ENCODE assay signal across 20 cellular contexts in the genomic region with DNA sequence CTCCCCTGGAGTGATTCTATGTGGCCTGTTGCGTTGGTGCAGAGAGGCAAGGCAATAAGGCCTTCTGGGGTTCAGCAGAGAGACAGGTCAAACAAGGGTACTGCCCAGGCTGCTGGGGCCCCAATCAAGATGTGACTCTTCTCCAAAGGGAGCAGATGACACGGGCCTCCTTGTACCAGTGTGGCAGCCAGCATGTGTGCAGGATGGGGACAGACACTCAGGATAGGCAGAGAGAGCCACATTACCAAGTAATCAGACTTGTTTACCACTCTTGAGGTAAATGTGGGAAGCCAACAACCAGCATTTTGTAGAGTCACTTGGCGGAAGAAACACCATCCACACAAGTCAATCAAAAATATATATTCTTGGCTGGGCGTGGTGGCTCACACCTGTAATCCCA.
A peak's percentile ranks its signal among the peaks of the same experiment; 100 is the strongest.
DNase-seq lines count a peak whose midpoint lies in the region; ATAC-seq, FAIRE-seq and TF ChIP-seq lines count a peak whose summit lies in the region.
"Had no signal": no experiment of that assay in that cellular context is flagged by ENCODE, and none has a peak within 500 bp of the region (broad histone marks: within the 10 kb centered on the region; RNA-seq: fewer than 3 reads in every experiment).

No MANE protein-coding gene starts in this region.

- peak; percentile 41 for DNase-seq in activated CD4-positive, alpha-beta memory T cell treated with anti-CD3 and anti-CD28 coated beads, Interleukin-2, amount 10 ng/mL, durations not matched to agents 7 days and 5 days
- no peak for DNase-seq in activated CD4-positive, alpha-beta memory T cell treated with anti-CD3 and anti-CD28 coated beads for 36 hours
- DNase-seq in keratinocyte (ENCODE audit: low read depth, low spot score) = no peak
- no peak for DNase-seq in stimulated activated naive B cell treated with anti-CD40 and anti-IgM and Interleukin-4, amounts not matched to agents 10 μg/mL and 1 μg/mL and 100 μg/mL, for 72 hours
- no peak for DNase-seq in urothelium cell line (ENCODE audit: low spot score)
- DNase-seq: activated CD4-positive, alpha-beta T cell treated with anti-CD3 and anti-CD28 coated beads, Interleukin-2, amount 50 U/mL, for 1 hour; activated naive CD8-positive, alpha-beta T cell treated with anti-CD3 and anti-CD28 coated beads, Interleukin-2, amount 10 ng/mL, durations not matched to agents 7 days and 5 days; activated T-cell treated with anti-CD3 and anti-CD28 coated beads, Interleukin-2, amount 50 U/mL, for 72 hours; DMS 273 treated with DMSO at 0.1 percent for 48 hours; erythroblast; left ventricle myocardium inferior; MM.1S; Peyer's patch; stimulated activated CD4-positive, alpha-beta T cell treated with anti-CD3 and anti-CD28 coated beads, Interleukin-4, amount 100 ng/mL, for 24 hours; testis had no signal

- intact Hi-C loops in activated CD4-positive, alpha-beta memory T cell treated with anti-CD3 and anti-CD28 coated beads for 36 hours (cut with micrococcal nuclease) = no loop called here

- H3K4me2 ChIP-seq in keratinocyte (ENCODE audit: control insufficient read depth, extremely low read depth, insufficient read depth, low read depth, low read length) = peak overlapping the region; percentile 90

- H3K79me2 ChIP-seq in keratinocyte (ENCODE audit: control insufficient read depth, insufficient read depth, low read length) = no peaks in the 10 kb centered on the region

- CTCF ChIA-PET in activated CD4-positive, alpha-beta memory T cell treated with anti-CD3 and anti-CD28 coated beads, Interleukin-2, amount 10 ng/mL, durations not matched to agents 7 days and 5 days (lab: Charles Lee) = interaction anchor here (1.6 kb wide), 1 partner anchor 60 kb away, joined by 4 read pairs; no protein-coding TSS in a partner anchor
- CTCF ChIA-PET in activated CD4-positive, alpha-beta memory T cell treated with anti-CD3 and anti-CD28 coated beads for 36 hours (lab: Charles Lee) = interaction anchor here (0.8 to 1.3 kb wide), 2 partner anchors 34 to 108 kb away, joined by 3 read pairs; no protein-coding TSS in a partner anchor

- H2AFZ ChIP-seq in keratinocyte (ENCODE audit: control insufficient read depth, low read length) = no peak overlapping the region

- no peaks in the 10 kb centered on the region for H3K9me1 ChIP-seq in keratinocyte (ENCODE audit: control insufficient read depth, extremely low read depth, insufficient read depth, low read length)

- peak overlapping the region; percentile 100 for H3K27ac ChIP-seq in keratinocyte (ENCODE audit: control insufficient read depth, insufficient read depth, low read length)
- H3K27ac ChIP-seq: Peyer's patch had no signal

- no peaks in the 10 kb centered on the region for H3K9me3 ChIP-seq in keratinocyte (ENCODE audit: control insufficient read depth, low read depth, low read length)
- H3K9me3 ChIP-seq: left ventricle myocardium inferior, Peyer's patch, testis had no signal

- H3K4me3 ChIP-seq in keratinocyte (ENCODE audit: control insufficient read depth in 2 of 3, extremely low read depth in 1 of 3, insufficient read depth in 2 of 3, low read depth in 1 of 3, low read length in 3 of 3) = no peak overlapping the region
- H3K4me3 ChIP-seq: left ventricle myocardium inferior, Peyer's patch, testis had no signal

- H3K4me1 Mint-ChIP-seq in activated CD4-positive, alpha-beta memory T cell treated with anti-CD3 and anti-CD28 coated beads, Interleukin-2, amount 10 ng/mL, durations not matched to agents 7 days and 5 days = peaks cover 24% of the 10 kb centered on the region
- H3K4me1 Mint-ChIP-seq in activated CD4-positive, alpha-beta memory T cell treated with anti-CD3 and anti-CD28 coated beads for 36 hours (ENCODE audit: low read depth) = peaks cover 18% of the 10 kb centered on the region
- H3K4me1 Mint-ChIP-seq in T-helper 1 cell treated with Interleukin-12 subunit alpha and Interleukin-12 subunit beta and Interleukin-4 antibody, amounts not matched to agents 30 μg/mL and 1 μg/mL, for 36 hours (ENCODE audit: low read depth) = peaks cover 12% of the 10 kb centered on the region
- H3K4me1 Mint-ChIP-seq in stimulated activated naive B cell treated with anti-CD40 and anti-IgM and Interleukin-4, amounts not matched to agents 10 μg/mL and 1 μg/mL and 100 μg/mL, for 72 hours = peaks cover 0 to 10% of the 10 kb centered on the region in 2 donors
- H3K4me1 Mint-ChIP-seq: activated naive CD8-positive, alpha-beta T cell treated with anti-CD3 and anti-CD28 coated beads, Interleukin-2, amount 10 ng/mL, durations not matched to agents 7 days and 5 days had no signal

- H3K9ac ChIP-seq in keratinocyte (ENCODE audit: control insufficient read depth, extremely low read depth, insufficient read depth, low read length) = peak overlapping the region; percentile 90

- no peaks in the 10 kb centered on the region for H3K36me3 ChIP-seq in keratinocyte (ENCODE audit: control insufficient read depth in 2 of 2, extremely low read depth in 1 of 2, insufficient read depth in 2 of 2, low read length in 2 of 2)
- H3K36me3 ChIP-seq: left ventricle myocardium inferior, Peyer's patch had no signal

- no peaks in the 10 kb centered on the region for H3K27me3 ChIP-seq in keratinocyte (ENCODE audit: control insufficient read depth, extremely low read depth, insufficient read depth, low read length)
- H3K27me3 ChIP-seq: Peyer's patch, testis had no signal

- no peaks in the 10 kb centered on the region for H3K36me3 Mint-ChIP-seq in activated CD4-positive, alpha-beta memory T cell treated with anti-CD3 and anti-CD28 coated beads, Interleukin-2, amount 10 ng/mL, durations not matched to agents 7 days and 5 days (ENCODE audit: low read depth)
- no peaks in the 10 kb centered on the region for H3K36me3 Mint-ChIP-seq in activated CD4-positive, alpha-beta memory T cell treated with anti-CD3 and anti-CD28 coated beads for 36 hours
- no peaks in the 10 kb centered on the region for H3K36me3 Mint-ChIP-seq in T-helper 1 cell treated with Interleukin-12 subunit alpha and Interleukin-12 subunit beta and Interleukin-4 antibody, amounts not matched to agents 30 μg/mL and 1 μg/mL, for 36 hours (ENCODE audit: low read depth)
- H3K36me3 Mint-ChIP-seq in stimulated activated naive B cell treated with anti-CD40 and anti-IgM and Interleukin-4, amounts not matched to agents 10 μg/mL and 1 μg/mL and 100 μg/mL, for 72 hours = no peaks in the 10 kb centered on the region
- H3K36me3 Mint-ChIP-seq: activated naive CD8-positive, alpha-beta T cell treated with anti-CD3 and anti-CD28 coated beads, Interleukin-2, amount 10 ng/mL, durations not matched to agents 7 days and 5 days had no signal

- no peak for TF ChIP-seq CTCF in keratinocyte (optimal IDR thresholded peaks at IDR 0.05 in 1 of 3, IDR thresholded peaks at IDR 0.05 in 1 of 3, conservative IDR thresholded peaks at IDR 0.05 in 1 of 3; ENCODE audit: extremely low read depth in 1 of 3, insufficient read depth in 2 of 3, low read length in 3 of 3)

- no peak for FAIRE-seq in keratinocyte (lab: Jason Lieb, UNC)
- FAIRE-seq in urothelium cell line (lab: Jason Lieb, UNC) = no peak
- FAIRE-seq: A204.1, bronchial epithelial cell had no signal

- dilution Hi-C loops in keratinocyte (cut with MboI; ENCODE audit: extremely low pct_ligation_motif_present, low sequenced_read_pairs) = no loop called here

- no peak overlapping the region for H3K4me3 Mint-ChIP-seq in activated CD4-positive, alpha-beta memory T cell treated with anti-CD3 and anti-CD28 coated beads, Interleukin-2, amount 10 ng/mL, durations not matched to agents 7 days and 5 days
- H3K4me3 Mint-ChIP-seq in activated CD4-positive, alpha-beta memory T cell treated with anti-CD3 and anti-CD28 coated beads for 36 hours = no peak overlapping the region
- H3K4me3 Mint-ChIP-seq in T-helper 1 cell treated with Interleukin-12 subunit alpha and Interleukin-12 subunit beta and Interleukin-4 antibody, amounts not matched to agents 30 μg/mL and 1 μg/mL, for 36 hours = no peak overlapping the region
- H3K4me3 Mint-ChIP-seq in stimulated activated naive B cell treated with anti-CD40 and anti-IgM and Interleukin-4, amounts not matched to agents 10 μg/mL and 1 μg/mL and 100 μg/mL, for 72 hours = no peak overlapping the region
- H3K4me3 Mint-ChIP-seq: activated naive CD8-positive, alpha-beta T cell treated with anti-CD3 and anti-CD28 coated beads, Interleukin-2, amount 10 ng/mL, durations not matched to agents 7 days and 5 days had no signal

- H4K20me1 ChIP-seq in keratinocyte (ENCODE audit: control insufficient read depth, extremely low read depth, insufficient read depth, low read length) = no peaks in the 10 kb centered on the region

- POLR2A ChIA-PET in activated CD4-positive, alpha-beta memory T cell treated with anti-CD3 and anti-CD28 coated beads, Interleukin-2, amount 10 ng/mL, durations not matched to agents 7 days and 5 days (lab: Charles Lee) = no interaction called here
- POLR2A ChIA-PET in activated CD4-positive, alpha-beta memory T cell treated with anti-CD3 and anti-CD28 coated beads for 36 hours (lab: Charles Lee) = interaction anchor here (1.7 kb wide), 1 partner anchor 34 kb away, joined by 4 read pairs; no protein-coding TSS in a partner anchor

- H3K27ac Mint-ChIP-seq in activated CD4-positive, alpha-beta memory T cell treated with anti-CD3 and anti-CD28 coated beads, Interleukin-2, amount 10 ng/mL, durations not matched to agents 7 days and 5 days = peak overlapping the region; percentile 68
- no peak overlapping the region for H3K27ac Mint-ChIP-seq in activated CD4-positive, alpha-beta memory T cell treated with anti-CD3 and anti-CD28 coated beads for 36 hours
- H3K27ac Mint-ChIP-seq in T-helper 1 cell treated with Interleukin-12 subunit alpha and Interleukin-12 subunit beta and Interleukin-4 antibody, amounts not matched to agents 30 μg/mL and 1 μg/mL, for 36 hours = peak overlapping the region; percentile 62
- peak overlapping the region; percentile 32 for H3K27ac Mint-ChIP-seq in stimulated activated naive B cell treated with anti-CD40 and anti-IgM and Interleukin-4, amounts not matched to agents 10 μg/mL and 1 μg/mL and 100 μg/mL, for 72 hours

- no peaks in the 10 kb centered on the region for H3K9me3 Mint-ChIP-seq in activated CD4-positive, alpha-beta memory T cell treated with anti-CD3 and anti-CD28 coated beads, Interleukin-2, amount 10 ng/mL, durations not matched to agents 7 days and 5 days
- H3K9me3 Mint-ChIP-seq in activated CD4-positive, alpha-beta memory T cell treated with anti-CD3 and anti-CD28 coated beads for 36 hours = no peaks in the 10 kb centered on the region
- no peaks in the 10 kb centered on the region for H3K9me3 Mint-ChIP-seq in T-helper 1 cell treated with Interleukin-12 subunit alpha and Interleukin-12 subunit beta and Interleukin-4 antibody, amounts not matched to agents 30 μg/mL and 1 μg/mL, for 36 hours
- H3K9me3 Mint-ChIP-seq in stimulated activated naive B cell treated with anti-CD40 and anti-IgM and Interleukin-4, amounts not matched to agents 10 μg/mL and 1 μg/mL and 100 μg/mL, for 72 hours = no peaks in the 10 kb centered on the region
- H3K9me3 Mint-ChIP-seq: activated naive CD8-positive, alpha-beta T cell treated with anti-CD3 and anti-CD28 coated beads, Interleukin-2, amount 10 ng/mL, durations not matched to agents 7 days and 5 days; activated T-cell treated with anti-CD3 and anti-CD28 coated beads, Interleukin-2, amount 50 U/mL, for 72 hours had no signal

- H3K27me3 Mint-ChIP-seq in activated CD4-positive, alpha-beta memory T cell treated with anti-CD3 and anti-CD28 coated beads, Interleukin-2, amount 10 ng/mL, durations not matched to agents 7 days and 5 days = peaks cover 20% of the 10 kb centered on the region
- H3K27me3 Mint-ChIP-seq in activated CD4-positive, alpha-beta memory T cell treated with anti-CD3 and anti-CD28 coated beads for 36 hours = peaks cover 22% of the 10 kb centered on the region
- no peaks in the 10 kb centered on the region for H3K27me3 Mint-ChIP-seq in T-helper 1 cell treated with Interleukin-12 subunit alpha and Interleukin-12 subunit beta and Interleukin-4 antibody, amounts not matched to agents 30 μg/mL and 1 μg/mL, for 36 hours (ENCODE audit: low read depth)
- H3K27me3 Mint-ChIP-seq in stimulated activated naive B cell treated with anti-CD40 and anti-IgM and Interleukin-4, amounts not matched to agents 10 μg/mL and 1 μg/mL and 100 μg/mL, for 72 hours = peaks cover 12 to 28% of the 10 kb centered on the region in 2 donors

- H3K4me1 ChIP-seq in keratinocyte (ENCODE audit: control insufficient read depth, extremely low read depth, insufficient read depth, low read length) = peaks cover 47% of the 10 kb centered on the region
- H3K4me1 ChIP-seq: Peyer's patch had no signal

- ATAC-seq in stimulated activated naive B cell treated with anti-CD40 and anti-IgM and Interleukin-4, amounts not matched to agents 10 μg/mL and 1 μg/mL and 100 μg/mL, for 72 hours (replicated peaks) = no peak
- ATAC-seq in HG03108 (IDR thresholded peaks at IDR 0.05; ENCODE audit: unreplicated experiment) (no peak), GM21528 (IDR thresholded peaks at IDR 0.05; ENCODE audit: low FRiP score, unreplicated experiment) (no peak)
